ENCODE assay signal across 1 cellular context in genomic region chr3:14047027-14047426, GRCh38.
TF ChIP-seq lines count a peak whose summit lies in the region.

No MANE protein-coding gene starts in this region.

TF ChIP-seq in WTC11, 78 proteins besides CTCF, POLR2A, EP300 and RAD21 (continued from another document):
- TF ChIP-seq FOXP4 (CRISPR knock-in tag; IDR thresholded peaks at IDR 0.05) (no peak), GRHL2 (CRISPR knock-in tag; IDR thresholded peaks at IDR 0.05; ENCODE audit: insufficient replicate concordance, severe bottlenecking) (no peak)
TF ChIP-seq in WTC11: peak in this region for 1.
